ENCODE assay signal across 8 cellular contexts in genomic region chr14:55089547-55090153, GRCh38. TPM values are rescaled to one million over a fixed set of nuclear protein-coding genes. Genes with fewer than 3 reads are reported as not detected.
DNase-seq lines count a peak whose midpoint lies in the region; ATAC-seq lines count a peak whose summit lies in the region.
"Not testable (repeated sequence)": the region's sequence is repeated elsewhere in the genome, so short reads cannot be mapped to it uniquely, and the experiment has no call there.

No MANE protein-coding gene starts in this region.

- not testable (repeated sequence) for H3K27ac Mint-ChIP-seq in effector memory CD8-positive, alpha-beta T cell

- not testable (repeated sequence) for H3K9me3 ChIP-seq in NT2/D1 (ENCODE audit: insufficient read depth, low read length)

- not testable (repeated sequence) for H3K4me1 ChIP-seq in NT2/D1 (ENCODE audit: insufficient read depth, insufficient read length)

- not testable (repeated sequence) for H3K4me3 Mint-ChIP-seq in effector memory CD8-positive, alpha-beta T cell

- H3K4me3 ChIP-seq in Jurkat, Clone E6-1 (ENCODE audit: low read length); NT2/D1 (ENCODE audit: insufficient read length, low read depth): not testable (repeated sequence)

- H3K36me3 Mint-ChIP-seq in effector memory CD8-positive, alpha-beta T cell (ENCODE audit: insufficient read depth): not testable (repeated sequence)

- DNase-seq in COR-L47 (lab: John Stamatoyannopoulos, UW): peak; percentile 65
- peak; percentile 65 for DNase-seq in Jurkat, Clone E6-1 (ENCODE audit: low read depth, low spot score)
- peak; percentile 47 for DNase-seq in NT2/D1 (ENCODE audit: low read depth, low spot score)
- peak; percentile 85 for DNase-seq in activated CD8-positive, alpha-beta memory T cell treated with anti-CD3 and anti-CD28 coated beads for 24 hours
- peak; percentile 76 to 81 (median 80) for DNase-seq in effector memory CD8-positive, alpha-beta T cell
- peak; percentile 92 for DNase-seq in medulla oblongata (ENCODE audit: extremely low spot score)
- DNase-seq in stimulated activated CD8-positive, alpha-beta memory T cell treated with anti-CD3 and anti-CD28 coated beads, Interleukin-12 subunit alpha, Interleukin-12 subunit beta, amount 100 ng/mL, for 24 hours (ENCODE audit: extremely low read depth): peak; percentile 32

- H3K9me3 Mint-ChIP-seq in effector memory CD8-positive, alpha-beta T cell: not testable (repeated sequence)

- not testable (repeated sequence) for H3K36me3 ChIP-seq in NT2/D1 (ENCODE audit: insufficient read depth, insufficient read length, low read length)

- H3K4me1 Mint-ChIP-seq in effector memory CD8-positive, alpha-beta T cell (ENCODE audit: low read depth in 2 of 2): not testable (repeated sequence)

- peak; percentile 81 for ATAC-seq in GM21447 (IDR thresholded peaks at IDR 0.05; ENCODE audit: unreplicated experiment)
- ATAC-seq in effector memory CD8-positive, alpha-beta T cell (replicated peaks): peak; percentile 100

- not testable (repeated sequence) for H3K27me3 ChIP-seq in NT2/D1 (ENCODE audit: insufficient read depth, insufficient read length)

- not testable (repeated sequence) for H3K27me3 Mint-ChIP-seq in effector memory CD8-positive, alpha-beta T cell

- H3K9ac ChIP-seq in NT2/D1 (ENCODE audit: insufficient read length, low read depth): not testable (repeated sequence)

RNA-seq across cellular contexts. Expression of gene MAPK1IP1L, which starts 38.2 kb away (rescaled TPM):
- 76.4 TPM for polyA plus RNA-seq in Jurkat, Clone E6-1 (2012; ENCODE audit: insufficient read depth, insufficient read length)

RNA-seq across cellular contexts. Expression of gene LGALS3, which starts 39.4 kb away (rescaled TPM):
- polyA plus RNA-seq in Jurkat, Clone E6-1 (2012; ENCODE audit: insufficient read depth, insufficient read length): not detected

Comparison
In these comparisons a context has a peak if more than half of its experiments do, and no peak if none do; other contexts are left out.
1. DNase-seq: peak in every context shown above with its lines; median percentile 92 in medulla oblongata; 85 in activated CD8-positive, alpha-beta memory T cell treated with anti-CD3 and anti-CD28 coated beads for 24 hours; 80 in effector memory CD8-positive, alpha-beta T cell; 65 in COR-L47; 65 in Jurkat, Clone E6-1; 47 in NT2/D1; 32 in stimulated activated CD8-positive, alpha-beta memory T cell treated with anti-CD3 and anti-CD28 coated beads, Interleukin-12 subunit alpha, Interleukin-12 subunit beta, amount 100 ng/mL, for 24 hours.